22 cellular contexts compared by ENCODE assay signal in genomic region chr20:25461281-25461650, GRCh38. TPM values are rescaled to one million over a fixed set of nuclear protein-coding genes. Genes with fewer than 3 reads are reported as not detected.
DNase-seq lines count a peak whose midpoint lies in the region; ATAC-seq, FAIRE-seq and TF ChIP-seq lines count a peak whose summit lies in the region.
"Had no signal": no experiment of that assay in that cellular context is flagged by ENCODE, and none has a peak within 500 bp of the region (broad histone marks: within the 10 kb centered on the region; RNA-seq: fewer than 3 reads in every experiment).

No MANE protein-coding gene starts in this region.

- H3K27ac Mint-ChIP-seq in glutamatergic neuron (ENCODE audit: unreplicated experiment): no peak overlapping the region

- no peak for TF ChIP-seq CTCF in HepG2 (CRISPR knock-in tag; IDR thresholded peaks at IDR 0.05)
- TF ChIP-seq CTCF in right lobe of liver (IDR thresholded peaks at IDR 0.05): no peak
- TF ChIP-seq CTCF in kidney (IDR thresholded peaks at IDR 0.05; ENCODE audit: borderline replicate concordance, extremely low read depth, insufficient read depth): no peak
- no peak for TF ChIP-seq CTCF in glutamatergic neuron (IDR thresholded peaks at IDR 0.05; ENCODE audit: partially characterized antibody, unreplicated experiment)

- H4K20me1 ChIP-seq in HepG2 (ENCODE audit: insufficient read depth, low read length): no peaks in the 10 kb centered on the region

- CTCF ChIA-PET in HepG2 (lab: Yijun Ruan, JAX; ENCODE audit: low intra/inter-chr PET ratio, low total read pairs): no interaction called here

- no peak for FAIRE-seq in HepG2 (lab: Jason Lieb, UNC)
- FAIRE-seq in kidney (lab: Jason Lieb, UNC): no peak
- FAIRE-seq: D721Med, G401.6, GM12891, GM19239, H1, K562 had no signal

- H3K27me3 ChIP-seq in HepG2 (ENCODE audit: control insufficient read depth in 1 of 2, insufficient read depth in 2 of 2, low read length in 2 of 2) (no peaks in the 10 kb centered on the region), right lobe of liver (no peaks in the 10 kb centered on the region), skeletal muscle tissue (ENCODE audit: control insufficient read depth in 3 of 3, insufficient read depth in 3 of 3, low read length in 3 of 3) (no peaks in the 10 kb centered on the region)

- H3K9me3 ChIP-seq in HepG2 (ENCODE audit: low read length): no peaks in the 10 kb centered on the region
- no peaks in the 10 kb centered on the region for H3K9me3 ChIP-seq in right lobe of liver
- H3K9me3 ChIP-seq in kidney (ENCODE audit: control insufficient read depth in 1 of 2, low read length in 2 of 2): no peaks in the 10 kb centered on the region
- no peaks in the 10 kb centered on the region for H3K9me3 ChIP-seq in skeletal muscle tissue (ENCODE audit: control insufficient read depth in 3 of 3, low read length in 3 of 3)

- peaks cover 17% of the 10 kb centered on the region for H3K9me3 Mint-ChIP-seq in glutamatergic neuron (ENCODE audit: unreplicated experiment)
- H3K9me3 Mint-ChIP-seq: CD4-positive, alpha-beta memory T cell had no signal

- H3K4me1 ChIP-seq in HepG2 (ENCODE audit: insufficient read depth, low read length) (no peaks in the 10 kb centered on the region), right lobe of liver (no peaks in the 10 kb centered on the region), kidney (ENCODE audit: control insufficient read depth in 1 of 2, insufficient read depth in 1 of 2, low read depth in 1 of 2, low read length in 2 of 2) (no peaks in the 10 kb centered on the region), skeletal muscle tissue (ENCODE audit: control insufficient read depth in 3 of 3, insufficient read depth in 3 of 3, low read length in 3 of 3) (peaks cover 3 to 13% (median 9%) of the 10 kb centered on the region in 3 donors)

- no peak overlapping the region for H2AFZ ChIP-seq in HepG2 (ENCODE audit: low read length)

- no TSS peak for BruUV-seq in HepG2 (replicated peaks; lab: Mats Ljungman, UMichigan)

- no peak overlapping the region for H3K4me3 Mint-ChIP-seq in glutamatergic neuron (ENCODE audit: unreplicated experiment)
- H3K4me3 Mint-ChIP-seq: CD4-positive, alpha-beta memory T cell had no signal

- no peak for TF ChIP-seq RAD21 in HepG2 (CRISPR knock-in tag; IDR thresholded peaks at IDR 0.05)

- peaks cover 4% of the 10 kb centered on the region for H3K36me3 Mint-ChIP-seq in glutamatergic neuron (ENCODE audit: unreplicated experiment)
- H3K36me3 Mint-ChIP-seq: CD4-positive, alpha-beta memory T cell had no signal

- in situ Hi-C loops in HepG2 (cut with HindIII; ENCODE audit: extremely low pct_ligation_motif_present, low pct_unique_long_range_greater_than_20kb): no loop called here

- H3K9ac ChIP-seq in HepG2 (ENCODE audit: insufficient read depth, low read depth, low read length) (no peak overlapping the region), kidney (ENCODE audit: low read length in 2 of 2) (no peak overlapping the region), skeletal muscle tissue (ENCODE audit: low read depth in 1 of 3, low read length in 3 of 3) (no peak overlapping the region)

- H3K79me2 ChIP-seq in HepG2 (ENCODE audit: insufficient read depth, low read length): no peaks in the 10 kb centered on the region

- DNase-seq in HepG2 (ENCODE audit: low spot score) (no peak), right lobe of liver (no peak), kidney (peak; percentile 52), COR-L47 (lab: John Stamatoyannopoulos, UW) (no peak), glutamatergic neuron (no peak)
- DNase-seq: 8988T; AML-193; C1 segment of cervical spinal cord; CD4-positive, alpha-beta memory T cell; DMS153; DMS79 treated with DMSO at 0.1 percent for 48 hours; EL had no signal

- H3K4me1 Mint-ChIP-seq in glutamatergic neuron (ENCODE audit: low read depth, unreplicated experiment): peaks cover 13% of the 10 kb centered on the region
- H3K4me1 Mint-ChIP-seq: CD4-positive, alpha-beta memory T cell had no signal

- POLR2A ChIA-PET in HepG2 (lab: Yijun Ruan, JAX): no interaction called here

- peaks cover 39 to 69% of the 10 kb centered on the region in 2 experiments for H3K36me3 ChIP-seq in HepG2 (replicated peaks in 1 of 2; ENCODE audit: control insufficient read depth in 1 of 2, insufficient read depth in 2 of 2, low read length in 2 of 2)
- H3K36me3 ChIP-seq in right lobe of liver: peaks cover 0 to 31% (median 0%) of the 10 kb centered on the region in 4 donors
- H3K36me3 ChIP-seq in kidney (ENCODE audit: control insufficient read depth in 1 of 2, insufficient read depth in 2 of 2, low read length in 2 of 2): peaks cover 8 to 35% of the 10 kb centered on the region in 2 donors
- peaks cover 0 to 7% (median 4%) of the 10 kb centered on the region in 3 donors for H3K36me3 ChIP-seq in skeletal muscle tissue (ENCODE audit: control insufficient read depth in 3 of 3, insufficient read depth in 3 of 3, low read length in 3 of 3)

- intact Hi-C loops in HepG2 (cut with micrococcal nuclease; ENCODE audit: unreplicated experiment): no loop called here
- intact Hi-C loops in right lobe of liver (cut with DNase I): no loop called here
- intact Hi-C loops in kidney (cut with DNase I): no loop called here

- TF ChIP-seq POLR2A in HepG2 (IDR thresholded peaks at IDR 0.05; ENCODE audit: insufficient read depth in 1 of 2, low read depth in 2 of 2, low read length in 2 of 2) (no peak), right lobe of liver (IDR thresholded peaks at IDR 0.05) (no peak), GM18505 (IDR thresholded peaks at IDR 0.05; ENCODE audit: borderline replicate concordance, extremely low read depth, insufficient read depth, insufficient read length) (no peak)

- 84% methylated on average over 9 of the region's 9 CpGs for WGBS in HepG2 (ENCODE audit: low lambda C conversion rate)
- WGBS in right lobe of liver (ENCODE audit: insufficient coverage, low coverage, low lambda C conversion rate, missing lambda C conversion rate): 80% methylated on average over 1 of the region's 9 CpGs

- ATAC-seq in HepG2 (no peak), right lobe of liver (no peak), GM18505 (IDR thresholded peaks at IDR 0.05; ENCODE audit: unreplicated experiment) (no peak)
- ATAC-seq: HCT116, K562 had no signal

- no peak for TF ChIP-seq EP300 in HepG2 (IDR thresholded peaks at IDR 0.05; ENCODE audit: low read depth in 2 of 2, low read length in 2 of 2)
- TF ChIP-seq EP300 in HepG2 (CRISPR knock-in tag; IDR thresholded peaks at IDR 0.05; ENCODE audit: borderline replicate concordance): no peak

- H3K4me3 ChIP-seq in HepG2 (replicated peaks in 1 of 3; ENCODE audit: insufficient read depth in 1 of 3, low read depth in 2 of 3, low read length in 3 of 3): no peak overlapping the region
- H3K4me3 ChIP-seq in right lobe of liver: no peak overlapping the region
- H3K4me3 ChIP-seq in kidney (ENCODE audit: low read length in 2 of 2): no peak overlapping the region
- H3K4me3 ChIP-seq in skeletal muscle tissue (ENCODE audit: low read length in 3 of 3): no peak overlapping the region
- H3K4me3 ChIP-seq: K562 had no signal

- peaks cover 16% of the 10 kb centered on the region for H3K27me3 Mint-ChIP-seq in glutamatergic neuron (ENCODE audit: unreplicated experiment)
- H3K27me3 Mint-ChIP-seq: CD4-positive, alpha-beta memory T cell had no signal

- H3K27ac ChIP-seq in HepG2 (ENCODE audit: extremely low read length, insufficient read depth, low read length) (no peak overlapping the region), right lobe of liver (no peak overlapping the region), kidney (ENCODE audit: low read depth in 2 of 2, low read length in 2 of 2) (no peak overlapping the region), skeletal muscle tissue (ENCODE audit: low read depth, low read length) (peak overlapping the region; percentile 20)
- H3K27ac ChIP-seq: HL-60 had no signal

- H3K4me2 ChIP-seq in HepG2 (ENCODE audit: low read depth, low read length): no peak overlapping the region

TF ChIP-seq in HepG2, 621 proteins besides CTCF, POLR2A, EP300 and RAD21:
- TF ChIP-seq ZNF431 (CRISPR knock-in tag; IDR thresholded peaks at IDR 0.05; ENCODE audit: borderline replicate concordance, low read depth) (no peak), AGO2 (optimal IDR thresholded peaks at IDR 0.05; ENCODE audit: low read depth, low read length) (peak; percentile 8)
TF ChIP-seq in HepG2: peak in this region for 1.

RNA-seq across cellular contexts. Expression of gene GINS1, which starts 53.8 kb away (rescaled TPM):
- total RNA-seq in HepG2 (2016; rRNA removed; fragmentation: Illumina TruSeq; extraction: Trizol) (59.9 and 74.6 TPM in 2 replicates), right lobe of liver (1 to 10 TPM in 2 of 6 experiments, under 1 TPM in 4; 0.37 to 3.5 (median 0.76) TPM), kidney (2.4 TPM), skeletal muscle tissue (4.2 TPM), glutamatergic neuron (ENCODE audit: unreplicated experiment) (5.3 TPM)
- 12.1 and 13.7 TPM in 2 replicates for total RNA-seq in HepG2 (2016; cell fraction: cytosol; rRNA removed; fragmentation: Illumina TruSeq; extraction: Trizol; ENCODE audit: low read depth)
- total RNA-seq in HepG2 (2016; cell fraction: insoluble cytoplasmic fraction; rRNA removed; fragmentation: Illumina TruSeq; extraction: Trizol): 62.2 and 82.5 TPM in 2 replicates
- total RNA-seq in HepG2 (2016; cell fraction: membrane; rRNA removed; fragmentation: Illumina TruSeq; extraction: Trizol): 27.4 and 32.8 TPM in 2 replicates
- 30.1 and 33.0 TPM in 2 replicates for total RNA-seq in HepG2 (2016; cell fraction: nucleus; rRNA removed; fragmentation: Illumina TruSeq; extraction: Trizol)
- polyA plus RNA-seq in HepG2 (2011; rRNA removed) (10.3 and 14.6 TPM in 2 replicates), kidney (ENCODE audit: insufficient read depth, low read depth, low replicate concordance) (1.1 TPM)
- polyA plus RNA-seq in HepG2 (2011; cell fraction: cytosol; rRNA removed): 8.1 and 9.7 TPM in 2 replicates
- 5.7 and 6.6 TPM in 2 replicates for polyA plus RNA-seq in HepG2 (2011; cell fraction: nucleus; rRNA removed)
- polyA plus RNA-seq in HepG2 (2012): 6.6 and 15.3 TPM in 2 replicates
- 3.4 and 3.7 TPM in 2 replicates for polyA plus RNA-seq in HepG2 (2016; cell fraction: cytosol; fragmentation: Illumina TruSeq; extraction: Trizol; ENCODE audit: low read depth)
- 62.2 and 68.3 TPM in 2 replicates for polyA plus RNA-seq in HepG2 (2016; cell fraction: insoluble cytoplasmic fraction; fragmentation: Illumina TruSeq; extraction: Trizol; ENCODE audit: low read depth)
- polyA plus RNA-seq in HepG2 (2016; cell fraction: membrane; fragmentation: Illumina TruSeq; extraction: Trizol; ENCODE audit: low read depth): 11.0 and 11.7 TPM in 2 replicates
- polyA plus RNA-seq in HepG2 (2016; cell fraction: nucleus; fragmentation: Illumina TruSeq; extraction: Trizol; ENCODE audit: insufficient read depth, low read depth): 50.8 and 54.7 TPM in 2 replicates
- 9.2 and 15.1 TPM in 2 replicates for polyA minus RNA-seq in HepG2 (2011; rRNA and poly(A)+ RNA removed; ENCODE audit: low replicate concordance)
- 8.7 and 11.2 TPM in 2 replicates for polyA minus RNA-seq in HepG2 (2011; cell fraction: cytosol; rRNA and poly(A)+ RNA removed)
- polyA minus RNA-seq in HepG2 (2011; cell fraction: nucleus; rRNA and poly(A)+ RNA removed): 8.8 and 9.4 TPM in 2 replicates
